ENCODE assay signal across 1 cellular context in genomic region chr5:74869414-74869813, GRCh38.
TF ChIP-seq lines count a peak whose summit lies in the region.

No MANE protein-coding gene starts in this region.

TF ChIP-seq in GM12878, 131 proteins besides CTCF, POLR2A, EP300 and RAD21:
- TF ChIP-seq IKZF2 (IDR thresholded peaks at IDR 0.05) (peak in 1 of 2 experiments; percentile 16; a peak in 2 of 4 replicates), YY1 (IDR thresholded peaks at IDR 0.05; ENCODE audit: low read depth, low read length) (0 out of 2 replicates have a peak, but pooled peaks have one; percentile 16), DPF2 (IDR thresholded peaks at IDR 0.05) (peak; percentile 39; the same call in 1 of the 2 replicates), BHLHE40 (IDR thresholded peaks at IDR 0.05; ENCODE audit: borderline replicate concordance in 1 of 2, low read depth in 2 of 2, low read length in 1 of 2) (0 out of 4 replicates have a peak, but pooled peaks of 1 of the 2 experiments have one; percentile 21), IKZF1 (conservative IDR thresholded peaks at IDR 0.05) (peak; percentile 64), TCF12 (IDR thresholded peaks at IDR 0.05; ENCODE audit: low read depth, low read length) (0 out of 2 replicates have a peak, but pooled peaks have one; percentile 54), RUNX3 (IDR thresholded peaks at IDR 0.05; ENCODE audit: low read length) (peak; percentile 56)
